28 cellular contexts compared by ENCODE assay signal in genomic region chr1:54748094-54748835, GRCh38. TPM values are rescaled to one million over a fixed set of nuclear protein-coding genes. Genes with fewer than 3 reads are reported as not detected.
"Had no signal": no experiment of that assay in that cellular context is flagged by ENCODE, and none has a peak within 500 bp of the region (broad histone marks: within the 10 kb centered on the region; RNA-seq: fewer than 3 reads in every experiment).

No MANE protein-coding gene starts in this region.

- H3K27ac ChIP-seq: heart left ventricle, left lung, neutrophil, ovary, sigmoid colon, stomach, testis, thyroid gland, transverse colon, upper lobe of left lung, vagina had no signal

- ATAC-seq: heart left ventricle; left lung; right cardiac atrium; stimulated activated naive B cell treated with anti-CD40 and anti-IgM and Interleukin-4, amounts not matched to agents 10 μg/mL and 1 μg/mL and 100 μg/mL, for 72 hours; stimulated activated naive CD8-positive, alpha-beta T cell treated with anti-CD3 and anti-CD28 coated beads, Interleukin-15, Interleukin-2, amounts not matched to agents 100 U/mL and 50 U/mL, for 24 hours had no signal

- H3K4me1 ChIP-seq: heart left ventricle, left lung, sigmoid colon, stomach, testis, thyroid gland, transverse colon, upper lobe of left lung, vagina had no signal

- DNase-seq: heart left ventricle; hypothalamus; immature natural killer cell; kidney; left colon; left lung; mesendoderm; naive B cell; occipital lobe; ovary; right cardiac atrium; small intestine; stimulated activated CD4-positive, alpha-beta T cell treated with anti-CD3 and anti-CD28 coated beads, Interleukin-1b, Interleukin-23, amount 100 ng/mL, for 48 hours; stimulated activated CD4-positive, alpha-beta T cell treated with anti-CD3 and anti-CD28 coated beads, Interleukin-2, amount 100 ng/mL, for 48 hours; stimulated activated naive B cell treated with anti-CD40 and anti-IgM and Interleukin-4, amounts not matched to agents 10 μg/mL and 1 μg/mL and 100 μg/mL, for 72 hours; stimulated activated naive CD8-positive, alpha-beta T cell treated with anti-CD3 and anti-CD28 coated beads, Interleukin-15, Interleukin-2, amounts not matched to agents 100 U/mL and 50 U/mL, for 24 hours; stomach; testis; thyroid gland; transverse colon had no signal

- H3K36me3 ChIP-seq: ovary, transverse colon, vagina had no signal

- H3K9me3 ChIP-seq: heart left ventricle, left lung, neutrophil, ovary, sigmoid colon, stomach, testis, thyroid gland, transverse colon, upper lobe of left lung, vagina had no signal

- FAIRE-seq: islet of Langerhans, kidney, small intestine had no signal

- H3K27me3 ChIP-seq: heart left ventricle, left lung, neutrophil, ovary, sigmoid colon, stomach, testis, thyroid gland, transverse colon, upper lobe of left lung, vagina had no signal

- H3K4me3 ChIP-seq: heart left ventricle, left lung, lung, ovary, sigmoid colon, stomach, testis, thyroid gland, transverse colon, upper lobe of left lung, vagina had no signal

RNA-seq across cellular contexts. Expression of gene TTC22, which starts 52.9 kb away (rescaled TPM):
- total RNA-seq: neural crest cell, pulmonary artery endothelial cell had no signal
